In genomic region chr11:11459578-11459977, GRCh38 we compare ENCODE assay signal across 33 cellular contexts.
"Had no signal": no experiment of that assay in that cellular context is flagged by ENCODE, and none has a peak within 500 bp of the region (broad histone marks: within the 10 kb centered on the region; RNA-seq: fewer than 3 reads in every experiment).

No MANE protein-coding gene starts in this region.

- ATAC-seq: activated CD4-positive, CD25-positive, alpha-beta regulatory T cell treated with anti-CD3 and anti-CD28 coated beads, Interleukin-2, amount 50 U/mL, for 24 hours; activated CD8-positive, alpha-beta T cell treated with anti-CD3 and anti-CD28 coated beads for 36 hours; activated T-cell treated with anti-CD3 and anti-CD28 coated beads, Interleukin-2, amount 50 U/mL, for 4 hours; activated T-helper 17 cell treated with anti-CD3 and anti-CD28 coated beads, Interleukin-2, amount 50 U/mL, for 72 hours; effector memory CD8-positive, alpha-beta T cell; foreskin keratinocyte; gastrocnemius medialis; heart left ventricle had no signal

- H3K27ac ChIP-seq: brain microvascular endothelial cell, foreskin keratinocyte, gastrocnemius medialis, heart left ventricle, WERI-Rb-1 had no signal

- H3K27me3 ChIP-seq: esophagus muscularis mucosa, foreskin keratinocyte, gastrocnemius medialis, heart left ventricle had no signal

- H3K4me3 ChIP-seq: esophagus muscularis mucosa, gastrocnemius medialis, heart left ventricle had no signal

- H3K4me1 Mint-ChIP-seq: activated B cell treated with CpG ODN at 0.5 μM for 24 hours; activated T-helper 17 cell treated with anti-CD3 and anti-CD28 coated beads, Interleukin-2, amount 50 U/mL, for 72 hours had no signal

- H3K27ac Mint-ChIP-seq: activated B cell treated with CpG ODN at 0.5 μM for 24 hours; activated CD8-positive, alpha-beta T cell treated with anti-CD3 and anti-CD28 coated beads for 36 hours; activated naive CD8-positive, alpha-beta T cell; activated T-helper 17 cell treated with anti-CD3 and anti-CD28 coated beads, Interleukin-2, amount 50 U/mL, for 72 hours; effector memory CD8-positive, alpha-beta T cell; T-helper 2 cell treated with Interferon-gamma antibody and Interleukin-4, amounts not matched to agents 5 μg/mL and 100 μg/mL, for 36 hours had no signal

- DNase-seq: activated B cell treated with CpG ODN at 0.5 μM for 24 hours; activated CD4-positive, alpha-beta T cell treated with anti-CD3 and anti-CD28 coated beads for 48 hours; activated CD4-positive, alpha-beta T cell treated with anti-CD3 and anti-CD28 coated beads, Interleukin-2, amount 50 U/mL, for 1 hour; activated CD4-positive, alpha-beta T cell treated with anti-CD3 and anti-CD28 coated beads, Interleukin-2, amount 50 U/mL, for 48 hours; activated CD8-positive, alpha-beta memory T cell treated with anti-CD3 and anti-CD28 coated beads for 24 hours; activated CD8-positive, alpha-beta T cell treated with anti-CD3 and anti-CD28 coated beads for 36 hours; activated effector memory CD4-positive, alpha-beta T cell treated with Interleukin-2 at 50 U/mL for 16 hours; activated gamma-delta T cell treated with Interleukin-2 at 50 U/mL for 16 hours; activated naive CD4-positive, alpha-beta T cell treated with anti-CD3 and anti-CD28 coated beads, Interleukin-2, amount 50 U/mL, for 16 hours; activated naive CD4-positive, alpha-beta T cell treated with Interleukin-2 at 50 U/mL for 16 hours; activated T-cell treated with anti-CD3 and anti-CD28 coated beads, Interleukin-2, amount 50 U/mL, for 4 hours; amniotic stem cell; anterior cingulate cortex; brain microvascular endothelial cell; caudate nucleus; cortex of kidney; dermis blood vessel endothelial cell; effector CD4-positive, alpha-beta T cell; effector memory CD8-positive, alpha-beta T cell; erythroblast; foreskin keratinocyte; gastrocnemius medialis; glutamatergic neuron; heart left ventricle; T1000; WERI-Rb-1 had no signal

- H3K27me3 Mint-ChIP-seq: activated B cell treated with CpG ODN at 0.5 μM for 24 hours; activated naive CD8-positive, alpha-beta T cell had no signal

- H3K9me3 ChIP-seq: esophagus muscularis mucosa, gastrocnemius medialis had no signal

- H3K4me3 Mint-ChIP-seq: activated B cell treated with CpG ODN at 0.5 μM for 24 hours; activated CD8-positive, alpha-beta T cell treated with anti-CD3 and anti-CD28 coated beads for 36 hours; activated naive CD8-positive, alpha-beta T cell; activated T-cell treated with anti-CD3 and anti-CD28 coated beads, Interleukin-2, amount 50 U/mL, for 4 hours; activated T-helper 17 cell treated with anti-CD3 and anti-CD28 coated beads, Interleukin-2, amount 50 U/mL, for 72 hours; effector memory CD8-positive, alpha-beta T cell; T-helper 2 cell treated with Interferon-gamma antibody and Interleukin-4, amounts not matched to agents 5 μg/mL and 100 μg/mL, for 36 hours had no signal

- FAIRE-seq: astrocyte, colon had no signal

- H3K36me3 Mint-ChIP-seq: activated naive CD8-positive, alpha-beta T cell had no signal

- H3K36me3 ChIP-seq: brain microvascular endothelial cell, esophagus muscularis mucosa, gastrocnemius medialis, heart left ventricle, WERI-Rb-1 had no signal

- H3K9me3 Mint-ChIP-seq: activated B cell treated with CpG ODN at 0.5 μM for 24 hours; activated CD8-positive, alpha-beta T cell treated with anti-CD3 and anti-CD28 coated beads for 36 hours; activated T-cell treated with anti-CD3 and anti-CD28 coated beads, Interleukin-2, amount 50 U/mL, for 4 hours; activated T-helper 17 cell treated with anti-CD3 and anti-CD28 coated beads, Interleukin-2, amount 50 U/mL, for 72 hours; effector memory CD8-positive, alpha-beta T cell; T-helper 2 cell treated with Interferon-gamma antibody and Interleukin-4, amounts not matched to agents 5 μg/mL and 100 μg/mL, for 36 hours had no signal
